ENCODE assay signal across 17 cellular contexts in the genomic region with DNA sequence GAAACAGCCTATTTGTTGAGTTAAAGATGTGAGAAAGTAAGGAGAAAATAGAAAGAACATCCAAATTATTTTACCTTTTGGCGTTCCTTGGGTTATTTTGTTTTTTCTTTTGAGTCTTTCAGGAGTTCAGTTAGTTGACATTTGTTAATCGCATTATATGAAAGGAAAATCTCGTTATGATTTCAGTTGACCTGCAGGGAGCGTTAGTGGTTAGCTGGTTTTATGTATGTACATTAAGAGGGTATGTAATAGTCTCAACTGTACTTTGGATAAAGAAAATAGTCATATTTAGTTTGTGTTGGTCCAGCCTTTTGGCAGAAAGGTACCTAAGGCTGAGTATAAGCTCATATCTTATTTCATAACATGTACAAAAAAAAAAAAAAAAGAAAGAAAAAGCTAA. TPM values are rescaled to one million over a fixed set of nuclear protein-coding genes. Genes with fewer than 3 reads are reported as not detected.
DNase-seq lines count a peak whose midpoint lies in the region; TF ChIP-seq lines count a peak whose summit lies in the region.
"Had no signal": no experiment of that assay in that cellular context is flagged by ENCODE, and none has a peak within 500 bp of the region (broad histone marks: within the 10 kb centered on the region; RNA-seq: fewer than 3 reads in every experiment).

No MANE protein-coding gene starts in this region.

- H3K4me2 ChIP-seq in Loucy (ENCODE audit: low read depth, low read length, poor library complexity, severe bottlenecking) (no peak overlapping the region), mesenchymal stem cell (ENCODE audit: low read length, poor library complexity, severe bottlenecking) (no peak overlapping the region)
- H3K4me2 ChIP-seq: BLaER1 treated with 17β-estradiol and CSF1 and Interleukin-3, amounts not matched to agents 10 nM and 100 nM had no signal

- H3K9me2 ChIP-seq in Loucy (replicated peaks; ENCODE audit: low read depth, low read length), result no peaks in the 10 kb centered on the region

- peaks cover 2% of the 10 kb centered on the region for H3K4me1 Mint-ChIP-seq in chondrocyte (ENCODE audit: low read depth)

- H3K4me3 ChIP-seq in Loucy (ENCODE audit: low read length, poor library complexity, severe bottlenecking) (no peak overlapping the region), mesenchymal stem cell (ENCODE audit: insufficient read depth in 1 of 2, low read depth in 1 of 2, low read length in 2 of 2) (peak overlapping the region in 1 of 2 experiments; percentile 91)
- H3K4me3 ChIP-seq: BLaER1 treated with 17β-estradiol and CSF1 and Interleukin-3, amounts not matched to agents 10 nM and 100 nM; GM12878; HAP-1 had no signal

- H3K9ac ChIP-seq in Loucy (ENCODE audit: low read depth, low read length, poor library complexity, severe bottlenecking) (no peak overlapping the region), mesenchymal stem cell (ENCODE audit: low read length) (peak overlapping the region; percentile 90)
- H3K9ac ChIP-seq: BLaER1 treated with 17β-estradiol and CSF1 and Interleukin-3, amounts not matched to agents 10 nM and 100 nM had no signal

- H2AK5ac ChIP-seq in mesenchymal stem cell (ENCODE audit: low read length, severe bottlenecking), result no peak overlapping the region

- H3K27ac ChIP-seq in mesenchymal stem cell (ENCODE audit: low read length, poor library complexity, severe bottlenecking), result no peak overlapping the region
- H3K27ac ChIP-seq: BLaER1 treated with 17β-estradiol and CSF1 and Interleukin-3, amounts not matched to agents 10 nM and 100 nM had no signal

- peaks cover 28% of the 10 kb centered on the region for H3K27me3 Mint-ChIP-seq in chondrocyte (ENCODE audit: low read depth)

- H2BK5ac ChIP-seq in mesenchymal stem cell (ENCODE audit: low read depth, low read length, poor library complexity, severe bottlenecking), result no peak overlapping the region

- no peaks in the 10 kb centered on the region for H3K79me1 ChIP-seq in mesenchymal stem cell (replicated peaks; ENCODE audit: low read length, poor library complexity, severe bottlenecking)

- H4K8ac ChIP-seq in mesenchymal stem cell (ENCODE audit: low read length), result no peak overlapping the region

- H3K27me3 ChIP-seq in Loucy (ENCODE audit: insufficient read depth, low read length, poor library complexity, severe bottlenecking) (no peaks in the 10 kb centered on the region), mesenchymal stem cell (ENCODE audit: control insufficient read depth in 1 of 2, insufficient read depth in 1 of 2, low read length in 2 of 2) (peaks cover 0 to 38% of the 10 kb centered on the region in 2 experiments)

- H3K4me3 Mint-ChIP-seq in chondrocyte (ENCODE audit: unreplicated experiment), result no peak overlapping the region
- H3K4me3 Mint-ChIP-seq: IgD-negative memory B cell had no signal

- H3K4ac ChIP-seq in mesenchymal stem cell (ENCODE audit: low read depth in 1 of 2, low read length in 2 of 2), result no peak overlapping the region

- H2BK12ac ChIP-seq in mesenchymal stem cell (ENCODE audit: low read length in 2 of 2), result no peak overlapping the region

- no peak overlapping the region for H3K23ac ChIP-seq in mesenchymal stem cell (ENCODE audit: low read length in 2 of 2)

- H3K18ac ChIP-seq in mesenchymal stem cell (ENCODE audit: low read depth in 1 of 2, low read length in 2 of 2), result no peak overlapping the region

- no peak overlapping the region for H2AFZ ChIP-seq in Loucy (ENCODE audit: low read length)
- H2AFZ ChIP-seq in mesenchymal stem cell (ENCODE audit: low read depth, low read length), result no peak overlapping the region

- H4K91ac ChIP-seq in mesenchymal stem cell (ENCODE audit: low read length), result no peak overlapping the region

- H4K20me1 ChIP-seq in Loucy (ENCODE audit: insufficient read depth, low read length, poor library complexity, severe bottlenecking), result no peaks in the 10 kb centered on the region
- H4K20me1 ChIP-seq: BLaER1 treated with 17β-estradiol and CSF1 and Interleukin-3, amounts not matched to agents 10 nM and 100 nM had no signal

- H3K79me2 ChIP-seq in Loucy (ENCODE audit: insufficient read depth, low read length), result no peaks in the 10 kb centered on the region

- H3K9me3 Mint-ChIP-seq in chondrocyte (ENCODE audit: low read depth), result no peaks in the 10 kb centered on the region
- H3K9me3 Mint-ChIP-seq: IgD-negative memory B cell had no signal

- H3K9me3 ChIP-seq in Loucy (ENCODE audit: insufficient read depth, low read depth, low read length) (no peaks in the 10 kb centered on the region), mesenchymal stem cell (ENCODE audit: control insufficient read depth, low read length) (no peaks in the 10 kb centered on the region)
- H3K9me3 ChIP-seq: BLaER1 treated with 17β-estradiol and CSF1 and Interleukin-3, amounts not matched to agents 10 nM and 100 nM; HAP-1 had no signal

- intact Hi-C loops in posterior cingulate gyrus (cut with DNase I), result loop anchor here (10.0 kb wide), 1 partner anchor 665 kb away; no protein-coding TSS in a partner anchor

- no peaks in the 10 kb centered on the region for H3K36me3 ChIP-seq in Loucy (ENCODE audit: insufficient read depth, low read length)
- peaks cover 0 to 73% of the 10 kb centered on the region in 2 experiments for H3K36me3 ChIP-seq in mesenchymal stem cell (ENCODE audit: control insufficient read depth in 1 of 2, insufficient read depth in 2 of 2, low read depth in 1 of 2, low read length in 2 of 2)
- H3K36me3 ChIP-seq: BLaER1 treated with 17β-estradiol and CSF1 and Interleukin-3, amounts not matched to agents 10 nM and 100 nM; HAP-1 had no signal

- DNase-seq in G401 (ENCODE audit: low spot score), result peak; percentile 57
- DNase-seq in chondrocyte (ENCODE audit: low spot score), result no peak
- DNase-seq in mesenchymal stem cell, result no peak
- no peak for DNase-seq in posterior cingulate gyrus
- no peak for DNase-seq in HuH-7.5 (ENCODE audit: low spot score)
- DNase-seq in activated naive CD4-positive, alpha-beta T cell treated with anti-CD3 and anti-CD28 coated beads, Interleukin-2, amount 50 U/mL, for 16 hours, result no peak
- DNase-seq in COR-L47 (lab: John Stamatoyannopoulos, UW), result no peak
- DNase-seq: DMS53, NCI-H1048, NCI-H187 treated with DMSO at 0.1 percent for 48 hours, NCI-H2171, NCI-H446 treated with DMSO at 0.1 percent for 48 hours had no signal

- no peak overlapping the region for H2BK120ac ChIP-seq in mesenchymal stem cell (ENCODE audit: low read depth, low read length)

- H3K14ac ChIP-seq in mesenchymal stem cell (ENCODE audit: low read length in 2 of 2), result no peak overlapping the region

- H3F3A ChIP-seq in Loucy (ENCODE audit: low read depth), result no peaks in the 10 kb centered on the region

- no peak overlapping the region for H2BK15ac ChIP-seq in mesenchymal stem cell (ENCODE audit: low read depth, poor library complexity, severe bottlenecking)

- TF ChIP-seq CTCF in Loucy (conservative IDR thresholded peaks at IDR 0.05; ENCODE audit: low read length), result peak; percentile 36; the same call in 1 of the 2 replicates
- TF ChIP-seq CTCF in chondrocyte (IDR thresholded peaks at IDR 0.05), result peak; percentile 25

- no peaks in the 10 kb centered on the region for H3K36me3 Mint-ChIP-seq in chondrocyte (ENCODE audit: low read depth)
- H3K36me3 Mint-ChIP-seq: IgD-negative memory B cell had no signal

- H3K27ac Mint-ChIP-seq in chondrocyte (ENCODE audit: unreplicated experiment), result no peak overlapping the region
- H3K27ac Mint-ChIP-seq: IgD-negative memory B cell had no signal

- WGBS in mesenchymal stem cell, result 94% methylated on average over 4 of the region's 4 CpGs

- in situ Hi-C loops in G401 (cut with HindIII; ENCODE audit: low sequenced_read_pairs), result no loop called here

- H3K4me1 ChIP-seq in Loucy (ENCODE audit: insufficient read depth, low read length, poor library complexity, severe bottlenecking) (no peaks in the 10 kb centered on the region), mesenchymal stem cell (ENCODE audit: control insufficient read depth, insufficient read depth, low read depth, low read length) (peaks cover 9% of the 10 kb centered on the region)
- H3K4me1 ChIP-seq: BLaER1 treated with 17β-estradiol and CSF1 and Interleukin-3, amounts not matched to agents 10 nM and 100 nM; HAP-1 had no signal

RNA-seq across cellular contexts. Expression of a gene that starts 4.0 kb away (rescaled TPM):
- total RNA-seq in G401 (2014; rRNA removed; shearing (Covaris generic)), result not detected in 2 replicates
- 0.30 to 0.63 TPM (median 0.62 TPM) in 3 replicates for total RNA-seq in chondrocyte
- polyA plus RNA-seq in mesenchymal stem cell (2013, experiment 1 of 2), result 1.4 TPM
- 1.5 TPM for polyA plus RNA-seq in mesenchymal stem cell (2013, experiment 2 of 2)
- total RNA-seq: GM12878 had no signal
- polyA plus RNA-seq: IgD-negative memory B cell had no signal
